ENCODE assay signal across 9 cellular contexts in genomic region chr3:196633658-196634151, GRCh38. TPM values are rescaled to one million over a fixed set of nuclear protein-coding genes. Genes with fewer than 3 reads are reported as not detected.
A peak's percentile ranks its signal among the peaks of the same experiment; 100 is the strongest.
DNase-seq lines count a peak whose midpoint lies in the region; ATAC-seq and TF ChIP-seq lines count a peak whose summit lies in the region.
"Had no signal": no experiment of that assay in that cellular context is flagged by ENCODE, and none has a peak within 500 bp of the region (broad histone marks: within the 10 kb centered on the region; RNA-seq: fewer than 3 reads in every experiment).

No MANE protein-coding gene starts in this region.

- CTCF ChIA-PET in CD8-positive, alpha-beta memory T cell (lab: Charles Lee), result interaction anchor here (1.1 to 3.1 kb wide), 2 partner anchors 9 to 25 kb away, joined by 4 to 27 read pairs; no protein-coding TSS in a partner anchor

- peak overlapping the region; percentile 51 for H3K27ac ChIP-seq in CD8-positive, alpha-beta memory T cell (ENCODE audit: low read depth, low read length)

- peaks cover 0 to 6% (median 0%) of the 10 kb centered on the region in 3 donors for H3K36me3 Mint-ChIP-seq in CD8-positive, alpha-beta memory T cell
- H3K36me3 Mint-ChIP-seq in IgD-negative memory B cell, result peaks cover 3% of the 10 kb centered on the region
- no peaks in the 10 kb centered on the region for H3K36me3 Mint-ChIP-seq in activated naive CD8-positive, alpha-beta T cell treated with anti-CD3 and anti-CD28 coated beads, Interleukin-2, amount 50 U/mL, for 24 hours (ENCODE audit: low read depth)
- H3K36me3 Mint-ChIP-seq in nephron (ENCODE audit: low read depth), result no peaks in the 10 kb centered on the region

- H3K9me3 ChIP-seq in CD8-positive, alpha-beta memory T cell (ENCODE audit: low read length), result no peaks in the 10 kb centered on the region

- no peaks in the 10 kb centered on the region for H3K36me3 ChIP-seq in CD8-positive, alpha-beta memory T cell (ENCODE audit: insufficient read depth, low read length)
- H3K36me3 ChIP-seq: cardiac muscle cell had no signal

- ATAC-seq in activated naive CD8-positive, alpha-beta T cell treated with anti-CD3 and anti-CD28 coated beads, Interleukin-2, amount 50 U/mL, for 24 hours, result no peak
- ATAC-seq in HG03159 (IDR thresholded peaks at IDR 0.05; ENCODE audit: unreplicated experiment) (no peak), GM18858 (IDR thresholded peaks at IDR 0.05; ENCODE audit: unreplicated experiment) (no peak)

- no peaks in the 10 kb centered on the region for H3K27me3 Mint-ChIP-seq in CD8-positive, alpha-beta memory T cell
- H3K27me3 Mint-ChIP-seq in IgD-negative memory B cell, result no peaks in the 10 kb centered on the region
- no peaks in the 10 kb centered on the region for H3K27me3 Mint-ChIP-seq in activated naive CD8-positive, alpha-beta T cell treated with anti-CD3 and anti-CD28 coated beads, Interleukin-2, amount 50 U/mL, for 24 hours
- peaks cover 16% of the 10 kb centered on the region for H3K27me3 Mint-ChIP-seq in nephron (ENCODE audit: low read depth)

- H3K4me1 Mint-ChIP-seq in CD8-positive, alpha-beta memory T cell, result peaks cover 52 to 75% (median 69%) of the 10 kb centered on the region in 3 donors
- H3K4me1 Mint-ChIP-seq in IgD-negative memory B cell (peaks cover 43 to 48% (median 45%) of the 10 kb centered on the region in 3 donors), nephron (peaks cover 6% of the 10 kb centered on the region)
- peaks cover 61% of the 10 kb centered on the region for H3K4me1 Mint-ChIP-seq in activated naive CD8-positive, alpha-beta T cell treated with anti-CD3 and anti-CD28 coated beads, Interleukin-2, amount 50 U/mL, for 24 hours

- no peak for DNase-seq in CD8-positive, alpha-beta memory T cell
- DNase-seq in activated naive CD8-positive, alpha-beta T cell treated with anti-CD3 and anti-CD28 coated beads, Interleukin-2, amount 50 U/mL, for 24 hours, result no peak
- DNase-seq in 8988T (no peak), NCI-H524 treated with DMSO at 0.1 percent for 48 hours (lab: John Stamatoyannopoulos, UW) (no peak)

- peak overlapping the region; percentile 63 to 97 (median 96) for H3K27ac Mint-ChIP-seq in CD8-positive, alpha-beta memory T cell
- H3K27ac Mint-ChIP-seq in IgD-negative memory B cell (peak overlapping the region; percentile 96 to 98 (median 97)), nephron (peak overlapping the region; percentile 44 to 91 (median 53))
- peak overlapping the region; percentile 81 for H3K27ac Mint-ChIP-seq in activated naive CD8-positive, alpha-beta T cell treated with anti-CD3 and anti-CD28 coated beads, Interleukin-2, amount 50 U/mL, for 24 hours

- POLR2A ChIA-PET in CD8-positive, alpha-beta memory T cell (lab: Charles Lee), result interaction anchor here (0.6 kb wide), 1 partner anchor 20 kb away, joined by 3 read pairs; no protein-coding TSS in a partner anchor

- no peak overlapping the region for H3K4me3 ChIP-seq in CD8-positive, alpha-beta memory T cell (ENCODE audit: low read length)

- H3K4me1 ChIP-seq in CD8-positive, alpha-beta memory T cell (ENCODE audit: insufficient read depth, low read length), result peaks cover 39% of the 10 kb centered on the region

- TF ChIP-seq CTCF in nephron (IDR thresholded peaks at IDR 0.05; ENCODE audit: unreplicated experiment in 3 of 3), result no peak

- no peaks in the 10 kb centered on the region for H3K27me3 ChIP-seq in CD8-positive, alpha-beta memory T cell (ENCODE audit: insufficient read depth, low read length, poor library complexity, severe bottlenecking)

- no peaks in the 10 kb centered on the region for H3K9me3 Mint-ChIP-seq in CD8-positive, alpha-beta memory T cell
- H3K9me3 Mint-ChIP-seq in IgD-negative memory B cell, result no peaks in the 10 kb centered on the region
- H3K9me3 Mint-ChIP-seq in activated naive CD8-positive, alpha-beta T cell treated with anti-CD3 and anti-CD28 coated beads, Interleukin-2, amount 50 U/mL, for 24 hours, result no peaks in the 10 kb centered on the region
- no peaks in the 10 kb centered on the region for H3K9me3 Mint-ChIP-seq in nephron

- peak overlapping the region; percentile 60 to 89 (median 81) for H3K4me3 Mint-ChIP-seq in CD8-positive, alpha-beta memory T cell
- H3K4me3 Mint-ChIP-seq in IgD-negative memory B cell (peak overlapping the region; percentile 92 to 98 (median 94)), nephron (peak overlapping the region; percentile 86 to 89 (median 87))
- peak overlapping the region; percentile 84 for H3K4me3 Mint-ChIP-seq in activated naive CD8-positive, alpha-beta T cell treated with anti-CD3 and anti-CD28 coated beads, Interleukin-2, amount 50 U/mL, for 24 hours

RNA-seq across cellular contexts. Expression of gene NRROS, which starts 5.8 kb away (rescaled TPM):
- total RNA-seq in CD8-positive, alpha-beta memory T cell, result 10 to 100 TPM; 15.6 to 17.0 TPM
- 3.5 TPM for polyA plus RNA-seq in CD8-positive, alpha-beta memory T cell
- polyA plus RNA-seq in IgD-negative memory B cell, result 18.9 TPM
- polyA plus RNA-seq: cardiac muscle cell had no signal
